27 cellular contexts compared by ENCODE assay signal in the genomic region with DNA sequence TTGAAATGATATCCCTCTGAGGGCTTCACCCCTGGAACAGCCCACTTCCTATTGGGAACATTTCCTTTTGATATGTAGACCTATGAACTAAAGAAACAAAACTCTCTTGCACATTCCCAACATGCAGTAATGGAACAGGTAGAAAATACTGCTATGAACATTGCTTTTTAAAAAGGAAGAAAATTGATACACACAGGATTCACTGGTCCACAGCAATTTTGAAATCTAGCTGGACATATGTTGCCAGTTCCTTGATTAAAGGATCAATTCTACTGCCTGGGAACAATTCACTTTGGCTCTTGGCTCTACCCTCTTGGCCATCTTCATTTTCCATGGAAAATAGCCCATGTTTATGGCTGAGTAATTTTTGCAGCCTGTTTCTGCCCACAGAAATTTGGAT.
"Had no signal": no experiment of that assay in that cellular context is flagged by ENCODE, and none has a peak within 500 bp of the region (broad histone marks: within the 10 kb centered on the region; RNA-seq: fewer than 3 reads in every experiment).

No MANE protein-coding gene starts in this region.

- H3K4me1 ChIP-seq: colonic mucosa, foreskin keratinocyte had no signal

- H3K27ac ChIP-seq: colonic mucosa, coronary artery, dorsolateral prefrontal cortex, epithelial cell of prostate, esophagus muscularis mucosa, esophagus squamous epithelium, foreskin keratinocyte, gastrocnemius medialis, gastroesophageal sphincter, heart left ventricle, heart right ventricle had no signal

- FAIRE-seq: colon, endometrium, endothelial cell of umbilical vein had no signal

- H3K36me3 ChIP-seq: colonic mucosa, esophagus muscularis mucosa, esophagus squamous epithelium, gastrocnemius medialis, gastroesophageal sphincter, heart left ventricle, heart right ventricle had no signal

- H3K4me3 ChIP-seq: colonic mucosa, coronary artery, dorsolateral prefrontal cortex, esophagus muscularis mucosa, esophagus squamous epithelium, gastrocnemius medialis, gastroesophageal sphincter, heart left ventricle, heart right ventricle had no signal

- ATAC-seq: effector memory CD8-positive, alpha-beta T cell; esophagus mucosa; foreskin keratinocyte; gastrocnemius medialis; gastroesophageal sphincter; heart left ventricle; heart right ventricle had no signal

- DNase-seq: colonic mucosa; cortex of kidney; dermis blood vessel endothelial cell; dorsolateral prefrontal cortex; effector CD4-positive, alpha-beta T cell; effector CD8-positive, alpha-beta T cell; effector memory CD4-positive, alpha-beta T cell; effector memory CD8-positive, alpha-beta T cell; endodermal cell; erythroblast; esophagus squamous epithelium; foreskin fibroblast; foreskin keratinocyte; foreskin melanocyte; gastrocnemius medialis; glutamatergic neuron; head of caudate nucleus; heart left ventricle; heart right ventricle had no signal

- H3K27me3 ChIP-seq: colonic mucosa, dorsolateral prefrontal cortex, esophagus muscularis mucosa, esophagus squamous epithelium, foreskin keratinocyte, gastrocnemius medialis, gastroesophageal sphincter, heart left ventricle, heart right ventricle had no signal
